ENCODE assay signal across 8 cellular contexts in genomic region chr2:150487537-150488429, GRCh38. TPM values are rescaled to one million over a fixed set of nuclear protein-coding genes. Genes with fewer than 3 reads are reported as not detected.
DNase-seq lines count a peak whose midpoint lies in the region; ATAC-seq lines count a peak whose summit lies in the region.

TSS of gene RND3 (minus strand) at chr2:150487667. CDS start at chr2:150487417, 250 bp downstream.

- peaks cover 18% of the 10 kb centered on the region for H3K79me1 ChIP-seq in trophoblast cell (ENCODE audit: low read length)

- peak; percentile 91 for DNase-seq in DMS53 (lab: John Stamatoyannopoulos, UW)
- DNase-seq in HPDE6-E6E7 (ENCODE audit: extremely low spot score): peak; percentile 84
- peak; percentile 96 for DNase-seq in NCI-H748 treated with DMSO at 0.1 percent for 48 hours (lab: John Stamatoyannopoulos, UW)
- peak; percentile 46 for DNase-seq in activated naive CD8-positive, alpha-beta T cell treated with anti-CD3 and anti-CD28 coated beads, Interleukin-2, amount 10 ng/mL, durations not matched to agents 7 days and 5 days
- DNase-seq in Right ventricle myocardium superior: peak; percentile 96
- peak; percentile 98 to 99 for DNase-seq in trophoblast cell
- DNase-seq in effector memory CD8-positive, alpha-beta T cell: no peak

- H3K27ac Mint-ChIP-seq in activated naive CD8-positive, alpha-beta T cell treated with anti-CD3 and anti-CD28 coated beads, Interleukin-2, amount 10 ng/mL, durations not matched to agents 7 days and 5 days: no peak within 1 kb of the TSS
- H3K27ac Mint-ChIP-seq in effector memory CD8-positive, alpha-beta T cell: no peak within 1 kb of the TSS

- peaks cover 2% of the 10 kb centered on the region for H3K36me3 Mint-ChIP-seq in activated naive CD8-positive, alpha-beta T cell treated with anti-CD3 and anti-CD28 coated beads, Interleukin-2, amount 10 ng/mL, durations not matched to agents 7 days and 5 days
- no peaks in the 10 kb centered on the region for H3K36me3 Mint-ChIP-seq in effector memory CD8-positive, alpha-beta T cell (ENCODE audit: insufficient read depth)

- peak within 1 kb of the TSS; percentile 61 for H2AFZ ChIP-seq in trophoblast cell (ENCODE audit: insufficient read depth, low read length, poor library complexity)

- intact Hi-C loops in Right ventricle myocardium superior (cut with DNase I): loop anchor here (5.0 to 10.0 kb wide), 3 partner anchors 117 to 890 kb away; no protein-coding TSS in a partner anchor

- peak within 1 kb of the TSS; percentile 67 for H2BK5ac ChIP-seq in trophoblast cell (ENCODE audit: low read depth, low read length, poor library complexity)

- peak within 1 kb of the TSS; percentile 39 for H2BK120ac ChIP-seq in trophoblast cell (ENCODE audit: insufficient read depth, low read length, poor library complexity)

- H4K8ac ChIP-seq in trophoblast cell (ENCODE audit: low read depth, low read length): peak within 1 kb of the TSS; percentile 10

- H3K27me3 Mint-ChIP-seq in activated naive CD8-positive, alpha-beta T cell treated with anti-CD3 and anti-CD28 coated beads, Interleukin-2, amount 10 ng/mL, durations not matched to agents 7 days and 5 days: peaks cover 49% of the 10 kb centered on the region
- H3K27me3 Mint-ChIP-seq in effector memory CD8-positive, alpha-beta T cell: peaks cover 26 to 58% of the 10 kb centered on the region in 2 donors

- peak within 1 kb of the TSS; percentile 59 for H3K27ac ChIP-seq in trophoblast cell (ENCODE audit: low read depth, low read length)

- H3K4me1 Mint-ChIP-seq in activated naive CD8-positive, alpha-beta T cell treated with anti-CD3 and anti-CD28 coated beads, Interleukin-2, amount 10 ng/mL, durations not matched to agents 7 days and 5 days: peaks cover 9% of the 10 kb centered on the region
- H3K4me1 Mint-ChIP-seq in effector memory CD8-positive, alpha-beta T cell (ENCODE audit: low read depth in 2 of 2): peaks cover 9 to 13% of the 10 kb centered on the region in 2 donors

- H3K9me3 Mint-ChIP-seq in activated naive CD8-positive, alpha-beta T cell treated with anti-CD3 and anti-CD28 coated beads, Interleukin-2, amount 10 ng/mL, durations not matched to agents 7 days and 5 days: no peaks in the 10 kb centered on the region
- peaks cover 0 to 7% of the 10 kb centered on the region in 2 donors for H3K9me3 Mint-ChIP-seq in effector memory CD8-positive, alpha-beta T cell

- no peak within 1 kb of the TSS for H4K12ac ChIP-seq in trophoblast cell (ENCODE audit: low read depth, low read length)

- H3K9ac ChIP-seq in trophoblast cell (ENCODE audit: low read length): peak within 1 kb of the TSS; percentile 96

- H2AK5ac ChIP-seq in trophoblast cell (ENCODE audit: low read length): no peak within 1 kb of the TSS

- H3K79me2 ChIP-seq in trophoblast cell (ENCODE audit: control insufficient read depth, insufficient read depth, low read length, poor library complexity): peaks cover 21% of the 10 kb centered on the region

- H3K4me1 ChIP-seq in trophoblast cell (ENCODE audit: control insufficient read depth in 1 of 2, insufficient read depth in 2 of 2, low read length in 2 of 2): peaks cover 0 to 7% of the 10 kb centered on the region in 2 experiments

- H3K9me3 ChIP-seq in trophoblast cell (ENCODE audit: insufficient read depth, low read depth, low read length): no peaks in the 10 kb centered on the region

- peak within 1 kb of the TSS; percentile 71 for H3K14ac ChIP-seq in trophoblast cell (ENCODE audit: low read length)

- peak within 1 kb of the TSS; percentile 85 for H3K4me2 ChIP-seq in trophoblast cell (ENCODE audit: low read length)

- peak within 1 kb of the TSS; percentile 62 for H3K4me3 Mint-ChIP-seq in activated naive CD8-positive, alpha-beta T cell treated with anti-CD3 and anti-CD28 coated beads, Interleukin-2, amount 10 ng/mL, durations not matched to agents 7 days and 5 days
- peak within 1 kb of the TSS in 1 of 2 donors; percentile 33 for H3K4me3 Mint-ChIP-seq in effector memory CD8-positive, alpha-beta T cell

- peaks cover 2 to 6% of the 10 kb centered on the region in 2 experiments for H3K36me3 ChIP-seq in trophoblast cell (ENCODE audit: control insufficient read depth in 1 of 2, insufficient read depth in 2 of 2, low read length in 2 of 2)

- no CpG with 5 or more reads among the region's 24 CpGs for WGBS in trophoblast cell (ENCODE audit: extremely low coverage, insufficient coverage, insufficient read length)

- peak within 1 kb of the TSS; percentile 72 for H3K4ac ChIP-seq in trophoblast cell (ENCODE audit: low read depth, low read length)

- H3K18ac ChIP-seq in trophoblast cell (ENCODE audit: low read length): peak within 1 kb of the TSS; percentile 60

- H3K23ac ChIP-seq in trophoblast cell (ENCODE audit: low read length): no peak within 1 kb of the TSS

- peak within 1 kb of the TSS; percentile 64 for H4K91ac ChIP-seq in trophoblast cell (ENCODE audit: low read depth, low read length)

- H3K27me3 ChIP-seq in trophoblast cell (ENCODE audit: insufficient read depth, low read length): no peaks in the 10 kb centered on the region

- POLR2A ChIA-PET in activated naive CD8-positive, alpha-beta T cell treated with anti-CD3 and anti-CD28 coated beads, Interleukin-2, amount 10 ng/mL, durations not matched to agents 7 days and 5 days (lab: Charles Lee): no interaction called here

- ATAC-seq in GM19468 (IDR thresholded peaks at IDR 0.05; ENCODE audit: extremely low read depth, unreplicated experiment): peak; percentile 47
- ATAC-seq in activated naive CD8-positive, alpha-beta T cell treated with anti-CD3 and anti-CD28 coated beads, Interleukin-2, amount 10 ng/mL, durations not matched to agents 7 days and 5 days (ENCODE audit: low read depth): peak; percentile 58
- peak; percentile 76 for ATAC-seq in Right ventricle myocardium superior (ENCODE audit: poor library complexity)
- ATAC-seq in effector memory CD8-positive, alpha-beta T cell (replicated peaks): no peak

- H2BK12ac ChIP-seq in trophoblast cell (ENCODE audit: low read length): no peak within 1 kb of the TSS

- H3K4me3 ChIP-seq in trophoblast cell (ENCODE audit: low read depth, low read length): peak within 1 kb of the TSS; percentile 96

RNA-seq across cellular contexts. Expression of gene RND3, which starts in this region (rescaled TPM):
- total RNA-seq in activated naive CD8-positive, alpha-beta T cell treated with anti-CD3 and anti-CD28 coated beads, Interleukin-2, amount 10 ng/mL, durations not matched to agents 7 days and 5 days: not detected
- total RNA-seq in Right ventricle myocardium superior: 20.4 TPM
- 71.5 and 74.8 TPM in 2 replicates for polyA plus RNA-seq in trophoblast cell (2013)

Comparison
In these comparisons a context has a peak if more than half of its experiments do, and no peak if none do; other contexts are left out.
1. RNA of gene RND3 (total RNA-seq): 20.4 TPM in Right ventricle myocardium superior (single experiment); not detected in activated naive CD8-positive, alpha-beta T cell treated with anti-CD3 and anti-CD28 coated beads, Interleukin-2, amount 10 ng/mL, durations not matched to agents 7 days and 5 days; every median in the first group is over 10 times any median in the second.
2. Peak in DNase-seq and ATAC-seq in activated naive CD8-positive, alpha-beta T cell treated with anti-CD3 and anti-CD28 coated beads, Interleukin-2, amount 10 ng/mL, durations not matched to agents 7 days and 5 days; RNA of the gene not detected or under 1 TPM.
3. DNase-seq: peak in DMS53 (single experiment), HPDE6-E6E7 (single experiment), NCI-H748 treated with DMSO at 0.1 percent for 48 hours (single experiment), Right ventricle myocardium superior (single experiment) and trophoblast cell (2 of 2); none in effector memory CD8-positive, alpha-beta T cell (0 of 3).